In the genomic region with DNA sequence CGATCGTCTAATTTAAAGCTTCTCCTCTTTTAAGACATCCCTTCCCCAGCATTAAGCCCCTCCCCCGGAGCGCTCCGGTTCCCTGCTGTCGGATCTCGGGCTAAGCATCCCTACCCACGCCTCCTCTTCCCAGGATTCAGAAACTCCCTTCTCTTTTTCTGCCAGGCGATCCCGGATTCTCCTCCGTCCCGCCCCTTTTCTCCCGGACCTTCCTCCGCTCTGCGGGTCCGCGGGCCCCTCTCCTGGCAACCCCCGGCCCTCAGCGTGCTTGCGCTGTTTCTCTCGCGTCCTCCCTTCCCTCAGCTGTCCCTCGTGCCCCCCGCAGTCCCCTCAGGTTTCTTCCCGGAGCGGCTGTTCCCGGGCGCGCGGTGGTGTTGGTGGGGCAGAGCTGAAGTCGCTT, we compare ENCODE assay signal across 7 cellular contexts. TPM values are rescaled to one million over a fixed set of nuclear protein-coding genes. Genes with fewer than 3 reads are reported as not detected.
DNase-seq lines count a peak whose midpoint lies in the region; ATAC-seq and TF ChIP-seq lines count a peak whose summit lies in the region.
"Not testable (repeated sequence)": the region's sequence is repeated elsewhere in the genome, so short reads cannot be mapped to it uniquely, and the experiment has no call there.

No MANE protein-coding gene starts in this region.

- not testable (repeated sequence) for H4K20me1 ChIP-seq in GM23248 (ENCODE audit: insufficient read depth); OCI-LY1 (ENCODE audit: insufficient read depth, low read length)

- not testable (repeated sequence) for TF ChIP-seq EP300 in gastroesophageal sphincter (IDR thresholded peaks at IDR 0.05)

- TF ChIP-seq POLR2A in breast epithelium (IDR thresholded peaks at IDR 0.05); gastroesophageal sphincter (IDR thresholded peaks at IDR 0.05): not testable (repeated sequence)

- H3K36me3 ChIP-seq in GM23248 (ENCODE audit: low read depth); OCI-LY1 (ENCODE audit: insufficient read depth, low read length); breast epithelium; gastroesophageal sphincter; lower lobe of right lung: not testable (repeated sequence)

- H3K4me1 Mint-ChIP-seq in activated CD4-positive, alpha-beta memory T cell treated with anti-CD3 and anti-CD28 coated beads, Interleukin-2, amount 10 ng/mL, durations not matched to agents 7 days and 5 days = not testable (repeated sequence)

- intact Hi-C loops in breast epithelium (cut with DNase I; ENCODE audit: low total_unique reads); lower lobe of right lung (cut with DNase I): not testable (repeated sequence)

- H3K27ac ChIP-seq in GM23248, breast epithelium, gastroesophageal sphincter, lower lobe of right lung: not testable (repeated sequence)
- peak overlapping the region; percentile 46 for H3K27ac ChIP-seq in OCI-LY1 (ENCODE audit: low read depth, low read length, poor library complexity, severe bottlenecking)

- CTCF ChIA-PET in activated CD4-positive, alpha-beta memory T cell treated with anti-CD3 and anti-CD28 coated beads, Interleukin-2, amount 10 ng/mL, durations not matched to agents 7 days and 5 days (lab: Charles Lee) = not testable (repeated sequence)

- POLR2A ChIA-PET in activated CD4-positive, alpha-beta memory T cell treated with anti-CD3 and anti-CD28 coated beads, Interleukin-2, amount 10 ng/mL, durations not matched to agents 7 days and 5 days (lab: Charles Lee) = interaction anchor here (1.2 kb wide), 1 partner anchor 335 kb away, joined by 5 read pairs; no protein-coding TSS in a partner anchor

- H3K9me3 Mint-ChIP-seq in activated CD4-positive, alpha-beta memory T cell treated with anti-CD3 and anti-CD28 coated beads, Interleukin-2, amount 10 ng/mL, durations not matched to agents 7 days and 5 days = not testable (repeated sequence)

- not testable (repeated sequence) for ATAC-seq in gastroesophageal sphincter, lower lobe of right lung

- H3K9me2 ChIP-seq in GM23248 (ENCODE audit: insufficient read depth); OCI-LY1 (ENCODE audit: low read depth, low read length): not testable (repeated sequence)

- TF ChIP-seq CTCF in OCI-LY1 (IDR thresholded peaks at IDR 0.05; ENCODE audit: low read length); breast epithelium (IDR thresholded peaks at IDR 0.05); gastroesophageal sphincter (IDR thresholded peaks at IDR 0.05); lower lobe of right lung (IDR thresholded peaks at IDR 0.05): not testable (repeated sequence)

- peak overlapping the region; percentile 49; the same call in 1 of the 2 replicates for H3K9ac ChIP-seq in GM23248
- peak overlapping the region; percentile 67; the same call in 1 of the 2 replicates for H3K9ac ChIP-seq in OCI-LY1 (ENCODE audit: low read length)

- H3K4me1 ChIP-seq in GM23248 (ENCODE audit: insufficient read depth); OCI-LY1 (ENCODE audit: insufficient read depth, low read length, severe bottlenecking); breast epithelium; gastroesophageal sphincter; lower lobe of right lung: not testable (repeated sequence)

- H3K36me3 Mint-ChIP-seq in activated CD4-positive, alpha-beta memory T cell treated with anti-CD3 and anti-CD28 coated beads, Interleukin-2, amount 10 ng/mL, durations not matched to agents 7 days and 5 days (ENCODE audit: low read depth) = not testable (repeated sequence)

- H3K9me3 ChIP-seq in GM23248 (ENCODE audit: low read depth); OCI-LY1 (ENCODE audit: low read length); breast epithelium; gastroesophageal sphincter; lower lobe of right lung: not testable (repeated sequence)

- H3K4me3 Mint-ChIP-seq in activated CD4-positive, alpha-beta memory T cell treated with anti-CD3 and anti-CD28 coated beads, Interleukin-2, amount 10 ng/mL, durations not matched to agents 7 days and 5 days = peak overlapping the region; percentile 63

- WGBS in GM23248 (ENCODE audit: low coverage in 1 of 2, low lambda C conversion rate in 2 of 2, missing lambda C conversion rate in 2 of 2), 2 experiments = 1% methylated on average over 13 of the region's 31 CpGs; no CpG with 5 or more reads in 1 of the 2 experiments
- 0% methylated on average over 8 of the region's 31 CpGs; no CpG with 5 or more reads in 1 of the 2 donors for WGBS in gastroesophageal sphincter (ENCODE audit: low coverage in 1 of 2), 2 donors

- H3K27ac Mint-ChIP-seq in activated CD4-positive, alpha-beta memory T cell treated with anti-CD3 and anti-CD28 coated beads, Interleukin-2, amount 10 ng/mL, durations not matched to agents 7 days and 5 days = not testable (repeated sequence)

- H2AFZ ChIP-seq in GM23248 = peak overlapping the region; percentile 68
- H2AFZ ChIP-seq in OCI-LY1 (ENCODE audit: low read length) = not testable (repeated sequence)

- not testable (repeated sequence) for H3K27me3 Mint-ChIP-seq in activated CD4-positive, alpha-beta memory T cell treated with anti-CD3 and anti-CD28 coated beads, Interleukin-2, amount 10 ng/mL, durations not matched to agents 7 days and 5 days

- H3K79me2 ChIP-seq in GM23248 (ENCODE audit: insufficient read depth); OCI-LY1 (ENCODE audit: insufficient read depth, low read length): not testable (repeated sequence)

- H3K4me3 ChIP-seq in GM23248 (peak overlapping the region; percentile 72), OCI-LY1 (ENCODE audit: low read depth, low read length, poor library complexity, severe bottlenecking) (peak overlapping the region; percentile 68), breast epithelium (peak overlapping the region; percentile 20 to 59 (median 44)), gastroesophageal sphincter (peak overlapping the region; percentile 33 to 43), lower lobe of right lung (peak overlapping the region; percentile 43), skeletal muscle cell (ENCODE audit: low read depth, low read length) (peak overlapping the region; percentile 46)

- H3K4me2 ChIP-seq in GM23248 (ENCODE audit: unreplicated experiment) (peak overlapping the region; percentile 76), OCI-LY1 (ENCODE audit: low read length) (peak overlapping the region; percentile 57; the same call in 1 of the 2 replicates)

- DNase-seq in GM23248 = peak; percentile 7
- not testable (repeated sequence) for DNase-seq in activated CD4-positive, alpha-beta memory T cell treated with anti-CD3 and anti-CD28 coated beads, Interleukin-2, amount 10 ng/mL, durations not matched to agents 7 days and 5 days; breast epithelium (ENCODE audit: low spot score in 2 of 2); skeletal muscle cell (ENCODE audit: low read depth)
- DNase-seq in lower lobe of right lung = peak; percentile 40

- in situ Hi-C loops in GM23248 (cut with MboI) = not testable (repeated sequence)

- H3F3A ChIP-seq in GM23248 (ENCODE audit: insufficient read depth); OCI-LY1 (ENCODE audit: insufficient read depth, low read length): not testable (repeated sequence)

- not testable (repeated sequence) for H3K27me3 ChIP-seq in GM23248 (replicated peaks; ENCODE audit: insufficient read depth); OCI-LY1 (ENCODE audit: insufficient read depth, low read length); breast epithelium; gastroesophageal sphincter; lower lobe of right lung (ENCODE audit: low read depth)

RNA-seq across cellular contexts. Expression of gene FAM72B, which starts 0.3 kb away (rescaled TPM):
- 0.51 and 1.9 TPM in 2 replicates for total RNA-seq in GM23248 (2014; rRNA removed; shearing (Covaris generic))
- polyA plus RNA-seq in GM23248 (2016; fragmentation: Nextera tagmentation; extraction: Ambion mirVana) = 2.2 and 3.1 TPM in 2 replicates
- 10 to 100 TPM; 28.9 to 31.6 TPM for total RNA-seq in activated CD4-positive, alpha-beta memory T cell treated with anti-CD3 and anti-CD28 coated beads, Interleukin-2, amount 10 ng/mL, durations not matched to agents 7 days and 5 days
- total RNA-seq in breast epithelium (1 to 10 TPM in 1 of 3 donors, under 1 TPM in 1, not detected in 1; 0.73 to 1.9 TPM), gastroesophageal sphincter (1 to 10 TPM in 1 of 4 donors, not detected in 3; 1.1 TPM), lower lobe of right lung (0.83 TPM)

RNA-seq across cellular contexts. Expression of gene SRGAP2C, which starts 0.9 kb away (rescaled TPM):
- 11.5 and 21.5 TPM in 2 replicates for total RNA-seq in GM23248 (2014; rRNA removed; shearing (Covaris generic))
- 13.9 and 15.6 TPM in 2 replicates for polyA plus RNA-seq in GM23248 (2016; fragmentation: Nextera tagmentation; extraction: Ambion mirVana)
- total RNA-seq in activated CD4-positive, alpha-beta memory T cell treated with anti-CD3 and anti-CD28 coated beads, Interleukin-2, amount 10 ng/mL, durations not matched to agents 7 days and 5 days = 10 to 100 TPM; 32.3 to 33.6 TPM
- total RNA-seq in breast epithelium = 10 to 100 TPM; 17.0 to 37.0 (median 17.7) TPM
- 10 to 100 TPM; 18.8 to 41.1 (median 30.8) TPM for total RNA-seq in gastroesophageal sphincter
- 33.9 TPM for total RNA-seq in lower lobe of right lung

Comparison
In these comparisons a context has a peak if more than half of its experiments do, and no peak if none do; other contexts are left out.
1. RNA of gene FAM72B, which starts 0.3 kb away (total RNA-seq): 28.9 to 31.6 TPM in activated CD4-positive, alpha-beta memory T cell treated with anti-CD3 and anti-CD28 coated beads, Interleukin-2, amount 10 ng/mL, durations not matched to agents 7 days and 5 days; 0.51 to 1.9 TPM in GM23248, 0.83 TPM in lower lobe of right lung (single experiment), 0.73 to 1.9 TPM in breast epithelium and 1.1 TPM in gastroesophageal sphincter; every median in the first group is over 10 times any median in the second.
2. Peak in every context shown above with its lines, with median percentiles within 50 percentile points of each other: H3K4me3 ChIP-seq.